In genomic region chr2:47079515-47080412, GRCh38 we compare ENCODE assay signal across 11 cellular contexts.
DNase-seq lines count a peak whose midpoint lies in the region; ATAC-seq, FAIRE-seq and TF ChIP-seq lines count a peak whose summit lies in the region.
"Had no signal": no experiment of that assay in that cellular context is flagged by ENCODE, and none has a peak within 500 bp of the region (broad histone marks: within the 10 kb centered on the region; RNA-seq: fewer than 3 reads in every experiment).

No MANE protein-coding gene starts in this region.

- H3K27me3 ChIP-seq in A673 (replicated peaks; ENCODE audit: insufficient read depth, low read depth, low read length, poor library complexity) (no peaks in the 10 kb centered on the region), Karpas-422 (ENCODE audit: low read length) (no peaks in the 10 kb centered on the region)

- intact Hi-C loops in head of caudate nucleus (cut with DNase I) (no loop called here), A673 (cut with micrococcal nuclease; ENCODE audit: unreplicated experiment) (no loop called here)

- no peaks in the 10 kb centered on the region for H3K36me3 Mint-ChIP-seq in activated naive CD8-positive, alpha-beta T cell treated with anti-CD3 and anti-CD28 coated beads, Interleukin-2, amount 10 ng/mL, durations not matched to agents 7 days and 5 days
- no peaks in the 10 kb centered on the region for H3K36me3 Mint-ChIP-seq in activated naive CD8-positive, alpha-beta T cell treated with anti-CD3 and anti-CD28 coated beads, Interleukin-2, amount 50 U/mL, for 24 hours (ENCODE audit: low read depth)
- H3K36me3 Mint-ChIP-seq in nephron progenitor cell (ENCODE audit: low read depth), result no peaks in the 10 kb centered on the region

- peak; percentile 24 for ATAC-seq in activated naive CD8-positive, alpha-beta T cell treated with anti-CD3 and anti-CD28 coated beads, Interleukin-2, amount 10 ng/mL, durations not matched to agents 7 days and 5 days (ENCODE audit: low read depth)
- no peak for ATAC-seq in activated naive CD8-positive, alpha-beta T cell treated with anti-CD3 and anti-CD28 coated beads, Interleukin-2, amount 50 U/mL, for 24 hours

- peak overlapping the region; percentile 37 for H3K27ac Mint-ChIP-seq in activated naive CD8-positive, alpha-beta T cell treated with anti-CD3 and anti-CD28 coated beads, Interleukin-2, amount 10 ng/mL, durations not matched to agents 7 days and 5 days
- H3K27ac Mint-ChIP-seq in activated naive CD8-positive, alpha-beta T cell treated with anti-CD3 and anti-CD28 coated beads, Interleukin-2, amount 50 U/mL, for 24 hours, result no peak overlapping the region
- peak overlapping the region; percentile 48 for H3K27ac Mint-ChIP-seq in nephron progenitor cell

- FAIRE-seq in urothelium cell line (lab: Jason Lieb, UNC), result no peak

- no peak overlapping the region for H3K4me3 ChIP-seq in A673 (ENCODE audit: low read depth, low read length, poor library complexity, severe bottlenecking)
- no peak overlapping the region for H3K4me3 ChIP-seq in Karpas-422 (ENCODE audit: low read length)

- H3K4me2 ChIP-seq in Karpas-422 (ENCODE audit: low read depth, low read length, poor library complexity, severe bottlenecking), result no peak overlapping the region

- no peak for DNase-seq in activated naive CD8-positive, alpha-beta T cell treated with anti-CD3 and anti-CD28 coated beads, Interleukin-2, amount 10 ng/mL, durations not matched to agents 7 days and 5 days
- no peak for DNase-seq in activated naive CD8-positive, alpha-beta T cell treated with anti-CD3 and anti-CD28 coated beads, Interleukin-2, amount 50 U/mL, for 24 hours
- peak in 22 of 42 donors; percentile 35 to 74 (median 54) for DNase-seq in head of caudate nucleus
- DNase-seq in nephron progenitor cell, result no peak
- peak; percentile 47 for DNase-seq in urothelium cell line (ENCODE audit: low spot score)
- no peak for DNase-seq in activated CD4-positive, alpha-beta T cell treated with anti-CD3 and anti-CD28 coated beads, Interleukin-2, amount 50 U/mL, for 4 hours
- DNase-seq in A673 (ENCODE audit: low spot score), result no peak
- DNase-seq in Karpas-422, result no peak
- DNase-seq: activated effector memory CD4-positive, alpha-beta T cell treated with Interleukin-2 at 50 U/mL for 16 hours; NCI-H1436 treated with DMSO at 0.1 percent for 48 hours had no signal

- H3K4me3 Mint-ChIP-seq in activated naive CD8-positive, alpha-beta T cell treated with anti-CD3 and anti-CD28 coated beads, Interleukin-2, amount 10 ng/mL, durations not matched to agents 7 days and 5 days, result no peak overlapping the region
- no peak overlapping the region for H3K4me3 Mint-ChIP-seq in activated naive CD8-positive, alpha-beta T cell treated with anti-CD3 and anti-CD28 coated beads, Interleukin-2, amount 50 U/mL, for 24 hours
- H3K4me3 Mint-ChIP-seq in nephron progenitor cell, result no peak overlapping the region

- CTCF ChIA-PET in A673 (lab: Charles Lee), result no interaction called here

- H3K27me3 Mint-ChIP-seq in activated naive CD8-positive, alpha-beta T cell treated with anti-CD3 and anti-CD28 coated beads, Interleukin-2, amount 10 ng/mL, durations not matched to agents 7 days and 5 days, result no peaks in the 10 kb centered on the region
- H3K27me3 Mint-ChIP-seq in activated naive CD8-positive, alpha-beta T cell treated with anti-CD3 and anti-CD28 coated beads, Interleukin-2, amount 50 U/mL, for 24 hours, result no peaks in the 10 kb centered on the region
- H3K27me3 Mint-ChIP-seq in nephron progenitor cell (ENCODE audit: low read depth, poor library complexity), result peaks cover 3% of the 10 kb centered on the region

- H4K20me1 ChIP-seq in Karpas-422 (ENCODE audit: insufficient read depth, low read depth, low read length), result no peaks in the 10 kb centered on the region; the same call in 1 of the 2 replicates

- H2AFZ ChIP-seq in Karpas-422 (ENCODE audit: low read length), result no peak overlapping the region

- H3K4me1 ChIP-seq in A673 (ENCODE audit: insufficient read depth, low read length, poor library complexity, severe bottlenecking), result no peaks in the 10 kb centered on the region
- H3K4me1 ChIP-seq in Karpas-422 (ENCODE audit: low read length), result no peaks in the 10 kb centered on the region

- no peak for TF ChIP-seq CTCF in nephron progenitor cell (IDR thresholded peaks at IDR 0.05)
- TF ChIP-seq CTCF in A673 (conservative IDR thresholded peaks at IDR 0.05; ENCODE audit: low read depth, low read length), result no peak

- H3K79me2 ChIP-seq in Karpas-422 (ENCODE audit: low read length), result no peaks in the 10 kb centered on the region

- peaks cover 3% of the 10 kb centered on the region for H3K4me1 Mint-ChIP-seq in activated naive CD8-positive, alpha-beta T cell treated with anti-CD3 and anti-CD28 coated beads, Interleukin-2, amount 10 ng/mL, durations not matched to agents 7 days and 5 days
- H3K4me1 Mint-ChIP-seq in activated naive CD8-positive, alpha-beta T cell treated with anti-CD3 and anti-CD28 coated beads, Interleukin-2, amount 50 U/mL, for 24 hours, result peaks cover 1% of the 10 kb centered on the region
- H3K4me1 Mint-ChIP-seq in nephron progenitor cell, result peaks cover 63% of the 10 kb centered on the region

- no TSS peak for BruUV-seq in A673 (replicated peaks; lab: Mats Ljungman, UMichigan)

- H3K9me3 ChIP-seq in A673 (ENCODE audit: low read depth, low read length, poor library complexity, severe bottlenecking) (no peaks in the 10 kb centered on the region), Karpas-422 (ENCODE audit: low read length) (no peaks in the 10 kb centered on the region)
- H3K9me3 ChIP-seq: neutrophil had no signal

- POLR2A ChIA-PET in activated naive CD8-positive, alpha-beta T cell treated with anti-CD3 and anti-CD28 coated beads, Interleukin-2, amount 10 ng/mL, durations not matched to agents 7 days and 5 days (lab: Charles Lee), result no interaction called here
- POLR2A ChIA-PET in A673 (lab: Charles Lee; ENCODE audit: low non-redundant PET), result no interaction called here

- H3K27ac ChIP-seq in A673 (ENCODE audit: low read depth, low read length, poor library complexity, severe bottlenecking), result no peak overlapping the region
- no peak overlapping the region for H3K27ac ChIP-seq in Karpas-422 (ENCODE audit: low read length)
- H3K27ac ChIP-seq: neutrophil had no signal

- no peaks in the 10 kb centered on the region for H3K9me2 ChIP-seq in Karpas-422 (replicated peaks; ENCODE audit: insufficient read depth, low read length)

- H3K36me3 ChIP-seq in A673 (ENCODE audit: insufficient read depth, low read length, poor library complexity, severe bottlenecking), result no peaks in the 10 kb centered on the region
- no peaks in the 10 kb centered on the region for H3K36me3 ChIP-seq in Karpas-422 (ENCODE audit: insufficient read depth, low read length)
- H3K36me3 ChIP-seq: neutrophil had no signal

- H3K9ac ChIP-seq in Karpas-422 (ENCODE audit: low read length), result no peak overlapping the region

- H3K9me3 Mint-ChIP-seq in activated naive CD8-positive, alpha-beta T cell treated with anti-CD3 and anti-CD28 coated beads, Interleukin-2, amount 10 ng/mL, durations not matched to agents 7 days and 5 days, result no peaks in the 10 kb centered on the region
- H3K9me3 Mint-ChIP-seq in activated naive CD8-positive, alpha-beta T cell treated with anti-CD3 and anti-CD28 coated beads, Interleukin-2, amount 50 U/mL, for 24 hours, result no peaks in the 10 kb centered on the region
- H3K9me3 Mint-ChIP-seq in nephron progenitor cell, result no peaks in the 10 kb centered on the region

Comparison
In these comparisons a context has a peak if more than half of its experiments do, and no peak if none do; other contexts are left out.
1. DNase-seq: peak in head of caudate nucleus (22 of 42) and urothelium cell line (single experiment); none in activated naive CD8-positive, alpha-beta T cell treated with anti-CD3 and anti-CD28 coated beads, Interleukin-2, amount 10 ng/mL, durations not matched to agents 7 days and 5 days (single experiment), activated naive CD8-positive, alpha-beta T cell treated with anti-CD3 and anti-CD28 coated beads, Interleukin-2, amount 50 U/mL, for 24 hours (single experiment), nephron progenitor cell (single experiment), activated CD4-positive, alpha-beta T cell treated with anti-CD3 and anti-CD28 coated beads, Interleukin-2, amount 50 U/mL, for 4 hours (0 of 2), A673 (single experiment) and Karpas-422 (single experiment).